ENCODE assay signal across 24 cellular contexts in the genomic region with DNA sequence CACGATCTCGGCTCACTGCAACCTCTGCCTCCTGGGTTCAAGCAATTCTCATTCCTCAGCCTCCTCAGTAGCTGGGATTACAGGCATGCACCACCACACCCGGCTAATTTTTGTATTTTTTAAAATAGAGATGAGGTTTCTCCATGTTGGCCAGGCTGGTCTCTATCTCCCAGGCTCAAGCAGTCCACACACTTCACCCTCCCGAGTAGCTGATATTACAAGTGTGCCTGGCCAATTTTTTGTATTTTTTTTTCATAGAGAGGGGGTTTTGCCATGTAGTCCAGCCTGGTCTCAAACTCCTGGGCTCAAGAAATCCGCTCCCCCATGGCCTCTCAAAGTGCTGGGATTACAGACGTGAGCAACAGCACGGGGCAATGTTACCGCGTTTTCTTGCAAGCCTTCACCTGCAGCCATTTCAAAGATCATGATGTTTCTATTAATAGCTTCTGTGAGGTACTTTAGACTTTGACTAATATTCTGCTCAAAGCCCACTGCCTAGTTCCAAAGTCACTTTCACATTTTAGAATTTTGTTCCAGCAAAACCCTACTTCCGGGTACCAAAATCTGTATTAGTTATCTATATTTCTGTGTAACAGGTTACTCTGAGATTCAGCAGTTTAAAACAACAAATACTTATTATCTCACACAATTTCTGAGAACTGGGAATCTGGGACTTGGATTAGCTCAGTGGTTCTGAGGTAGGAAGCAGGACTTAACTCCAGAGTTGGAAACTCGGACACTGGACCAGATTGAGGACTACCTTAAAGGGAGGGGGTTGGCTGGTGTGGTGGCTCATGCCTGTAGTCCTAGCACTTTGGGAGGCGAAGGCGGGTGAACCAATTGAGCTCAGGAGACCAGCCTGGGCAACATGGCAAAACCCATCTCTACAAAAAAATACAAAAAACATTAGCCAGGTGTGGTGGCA.
"Had no signal": no experiment of that assay in that cellular context is flagged by ENCODE, and none has a peak within 500 bp of the region (broad histone marks: within the 10 kb centered on the region; RNA-seq: fewer than 3 reads in every experiment).

No MANE protein-coding gene starts in this region.

- ATAC-seq: effector memory CD8-positive, alpha-beta T cell; foreskin keratinocyte; heart right ventricle; naive thymus-derived CD8-positive, alpha-beta T cell; sciatic nerve; stimulated activated effector memory CD8-positive, alpha-beta T cell treated with anti-CD3 and anti-CD28 coated beads, Interleukin-12 subunit alpha, Interleukin-12 subunit beta, amount 100 ng/mL, for 72 hours had no signal

- H3K36me3 ChIP-seq: heart right ventricle, ovary, tibial artery had no signal

- H3K27ac ChIP-seq: foreskin keratinocyte, heart right ventricle, ovary, testis, tibial artery had no signal

- H3K27ac Mint-ChIP-seq: effector memory CD8-positive, alpha-beta T cell; immature natural killer cell; naive thymus-derived CD8-positive, alpha-beta T cell; nephron progenitor cell; stimulated activated effector memory CD8-positive, alpha-beta T cell treated with anti-CD3 and anti-CD28 coated beads, Interleukin-12 subunit alpha, Interleukin-12 subunit beta, amount 100 ng/mL, for 72 hours; type B pancreatic cell had no signal

- H3K4me3 ChIP-seq: heart right ventricle, ovary, testis, tibial artery had no signal

- H3K27me3 ChIP-seq: ovary, testis had no signal

- H3K4me3 Mint-ChIP-seq: effector memory CD8-positive, alpha-beta T cell; immature natural killer cell; naive thymus-derived CD8-positive, alpha-beta T cell; nephron progenitor cell; stimulated activated effector memory CD8-positive, alpha-beta T cell treated with anti-CD3 and anti-CD28 coated beads, Interleukin-12 subunit alpha, Interleukin-12 subunit beta, amount 100 ng/mL, for 72 hours; type B pancreatic cell had no signal

- DNase-seq: caudate nucleus; cerebellar nuclear complex; cortex of kidney; effector memory CD8-positive, alpha-beta T cell; foreskin keratinocyte; glutamatergic neuron; heart right ventricle; hypothalamus; immature natural killer cell; mammary epithelial cell; naive thymus-derived CD8-positive, alpha-beta T cell; nephron progenitor cell; nucleus accumbens; ovary; stimulated activated CD4-positive, alpha-beta T cell treated with anti-CD3 and anti-CD28 coated beads, Interleukin-2, amount 100 ng/mL, for 24 hours; stimulated activated CD4-positive, alpha-beta T cell treated with anti-CD3 and anti-CD28 coated beads, Interleukin-4, amount 100 ng/mL, for 24 hours; stimulated activated naive CD4-positive, alpha-beta T cell treated with Interleukin-2 at 50 U/mL for 16 hours; substantia nigra; testis; tibial artery had no signal

- FAIRE-seq: keratinocyte had no signal

- H3K4me1 ChIP-seq: foreskin keratinocyte, heart right ventricle, testis, tibial artery had no signal

- H3K4me1 Mint-ChIP-seq: immature natural killer cell; naive thymus-derived CD8-positive, alpha-beta T cell; nephron progenitor cell; stimulated activated effector memory CD8-positive, alpha-beta T cell treated with anti-CD3 and anti-CD28 coated beads, Interleukin-12 subunit alpha, Interleukin-12 subunit beta, amount 100 ng/mL, for 72 hours had no signal

- H3K36me3 Mint-ChIP-seq: naive thymus-derived CD8-positive, alpha-beta T cell; stimulated activated effector memory CD8-positive, alpha-beta T cell treated with anti-CD3 and anti-CD28 coated beads, Interleukin-12 subunit alpha, Interleukin-12 subunit beta, amount 100 ng/mL, for 72 hours; type B pancreatic cell had no signal

- H3K9me3 ChIP-seq: heart right ventricle, ovary, testis, tibial artery had no signal

- H3K9me3 Mint-ChIP-seq: effector memory CD8-positive, alpha-beta T cell; immature natural killer cell; naive thymus-derived CD8-positive, alpha-beta T cell; stimulated activated effector memory CD8-positive, alpha-beta T cell treated with anti-CD3 and anti-CD28 coated beads, Interleukin-12 subunit alpha, Interleukin-12 subunit beta, amount 100 ng/mL, for 72 hours; type B pancreatic cell had no signal
